26 cellular contexts compared by ENCODE assay signal in genomic region chr21:20424943-20425342, GRCh38.
"Had no signal": no experiment of that assay in that cellular context is flagged by ENCODE, and none has a peak within 500 bp of the region (broad histone marks: within the 10 kb centered on the region; RNA-seq: fewer than 3 reads in every experiment).

No MANE protein-coding gene starts in this region.

- H3K27me3 ChIP-seq: breast epithelium, heart right ventricle, stomach, thyroid gland, upper lobe of left lung had no signal

- H3K27ac ChIP-seq: breast epithelium, heart right ventricle, left ventricle myocardium inferior, stomach, thyroid gland, upper lobe of left lung, VCaP had no signal

- H3K36me3 ChIP-seq: breast epithelium, heart right ventricle, left ventricle myocardium inferior, stomach, thyroid gland, upper lobe of left lung had no signal

- H3K4me1 ChIP-seq: breast epithelium, heart right ventricle, left ventricle myocardium inferior, stomach, thyroid gland, upper lobe of left lung had no signal

- ATAC-seq: activated naive CD8-positive, alpha-beta T cell treated with anti-CD3 and anti-CD28 coated beads, Interleukin-2, amount 50 U/mL, for 24 hours; esophagus mucosa; heart right ventricle; mucosa of descending colon; natural killer cell treated with Interleukin-12 subunit alpha and Interleukin-12 subunit beta and Interleukin-15 and Interleukin-18, amount 100 ng/mL, for 72 hours; right cardiac atrium; stimulated activated naive B cell treated with anti-CD40 and anti-IgM and Interleukin-4, amounts not matched to agents 10 μg/mL and 1 μg/mL and 100 μg/mL, for 72 hours had no signal

- DNase-seq: activated CD4-positive, alpha-beta memory T cell treated with anti-CD3 and anti-CD28 coated beads for 36 hours; activated CD4-positive, alpha-beta T cell treated with anti-CD3 and anti-CD28 coated beads, Interleukin-2, amount 10 ng/mL, durations not matched to agents 24 days and 14 days; activated CD4-positive, CD25-positive, alpha-beta regulatory T cell treated with anti-CD3 and anti-CD28 coated beads, Interleukin-2, amount 50 U/mL, for 72 hours; activated CD8-positive, alpha-beta memory T cell treated with anti-CD3 and anti-CD28 coated beads, Interleukin-2, amount 50 U/mL, for 48 hours; activated gamma-delta T cell; activated naive CD8-positive, alpha-beta T cell treated with anti-CD3 and anti-CD28 coated beads, Interleukin-2, amount 50 U/mL, for 24 hours; activated T-cell treated with anti-CD3 and anti-CD28 coated beads, Interleukin-2, amount 50 U/mL, for 24 hours; amygdala; central memory CD4-positive, alpha-beta T cell; foreskin fibroblast; heart right ventricle; left ventricle myocardium inferior; mucosa of descending colon; right cardiac atrium; stimulated activated CD4-positive, alpha-beta T cell treated with anti-CD3 and anti-CD28 coated beads, Interleukin-15, amount 100 ng/mL, for 24 hours; stimulated activated CD4-positive, alpha-beta T cell treated with anti-CD3 and anti-CD28 coated beads, Interleukin-2, amount 100 ng/mL, for 24 hours; stimulated activated naive B cell treated with anti-CD40 and anti-IgM and Interleukin-4, amounts not matched to agents 10 μg/mL and 1 μg/mL and 100 μg/mL, for 72 hours; stomach; T-helper 9 cell; thyroid gland; upper lobe of left lung had no signal

- H3K4me3 ChIP-seq: breast epithelium, heart right ventricle, left ventricle myocardium inferior, lung, mucosa of descending colon, stomach, thyroid gland, upper lobe of left lung had no signal

- H3K9me3 ChIP-seq: breast epithelium, stomach, thyroid gland, upper lobe of left lung had no signal
